In genomic region chr19:39409886-39410619, GRCh38 we compare ENCODE assay signal across 1 cellular context.
A peak's percentile ranks its signal among the peaks of the same experiment; 100 is the strongest.
TF ChIP-seq lines count a peak whose summit lies in the region.

No MANE protein-coding gene starts in this region.

TF ChIP-seq in HepG2, 621 proteins besides CTCF, POLR2A, EP300 and RAD21 (continued from another document and continues in another):
- TF ChIP-seq POLR2G (IDR thresholded peaks at IDR 0.05; ENCODE audit: low read depth, low read length) (peak; percentile 86), NFYC (CRISPR knock-in tag; IDR thresholded peaks at IDR 0.05) (0 out of 2 replicates have a peak, but pooled peaks have one; percentile 21), ARID2 (CRISPR knock-in tag; IDR thresholded peaks at IDR 0.05; ENCODE audit: borderline replicate concordance) (no peak), EZH2 (conservative IDR thresholded peaks at IDR 0.05; ENCODE audit: low read depth, low read length) (no peak), ZNF558 (CRISPR knock-in tag; IDR thresholded peaks at IDR 0.05; ENCODE audit: borderline replicate concordance) (peak; percentile 52; the same call in 1 of the 2 replicates), ZNF605 (CRISPR knock-in tag; IDR thresholded peaks at IDR 0.05) (0 out of 2 replicates have a peak, but pooled peaks have one; percentile 19), ZNF790 (CRISPR knock-in tag; IDR thresholded peaks at IDR 0.05; ENCODE audit: borderline replicate concordance) (peak; percentile 80; the same call in 1 of the 2 replicates), TSC22D2 (CRISPR knock-in tag; IDR thresholded peaks at IDR 0.05; ENCODE audit: borderline replicate concordance) (0 out of 2 replicates have a peak, but pooled peaks have one; percentile 21), TARDBP (CRISPR knock-in tag; IDR thresholded peaks at IDR 0.05) (peak; percentile 49; the same call in 1 of the 2 replicates), ZNF615 (CRISPR knock-in tag; IDR thresholded peaks at IDR 0.05; ENCODE audit: borderline replicate concordance) (no peak), IKZF4 (CRISPR knock-in tag; IDR thresholded peaks at IDR 0.05; ENCODE audit: borderline replicate concordance, low read depth, not compliant biosample characterization) (no peak), ZNF781 (CRISPR knock-in tag; IDR thresholded peaks at IDR 0.05; ENCODE audit: borderline replicate concordance, not compliant biosample characterization) (peak; percentile 31), ZNF768 (CRISPR knock-in tag; IDR thresholded peaks at IDR 0.05) (peak; percentile 23; the same call in 1 of the 2 replicates), RARA (CRISPR knock-in tag; IDR thresholded peaks at IDR 0.05) (peak; percentile 25; the same call in 1 of the 2 replicates), ATF4 (CRISPR knock-in tag; IDR thresholded peaks at IDR 0.05) (no peak), SMYD3 (CRISPR knock-in tag; IDR thresholded peaks at IDR 0.05) (no peak), AGO1 (IDR thresholded peaks at IDR 0.05; ENCODE audit: low read depth, low read length, poor library complexity, severe bottlenecking) (peak; percentile 86), ARID4A (CRISPR knock-in tag; IDR thresholded peaks at IDR 0.05; ENCODE audit: borderline replicate concordance) (0 out of 2 replicates have a peak, but pooled peaks have one; percentile 48), TP53 (CRISPR knock-in tag; conservative IDR thresholded peaks at IDR 0.05) (0 out of 2 replicates have a peak, but pooled peaks have one; percentile 6), HOXA7 (CRISPR knock-in tag; IDR thresholded peaks at IDR 0.05) (no peak), JUNB (CRISPR knock-in tag; IDR thresholded peaks at IDR 0.05; ENCODE audit: borderline replicate concordance) (0 out of 2 replicates have a peak, but pooled peaks have one; percentile 36), PCBP2 (optimal IDR thresholded peaks at IDR 0.05; ENCODE audit: low read depth, low read length, poor library complexity, severe bottlenecking) (peak; percentile 73), ZSCAN29 (CRISPR knock-in tag; conservative IDR thresholded peaks at IDR 0.05) (peak; percentile 84), ZBTB37 (CRISPR knock-in tag; IDR thresholded peaks at IDR 0.05) (no peak), MAX (IDR thresholded peaks at IDR 0.05) (peak; percentile 53; the same call in 1 of the 2 replicates), ZNF44 (CRISPR knock-in tag; IDR thresholded peaks at IDR 0.05) (0 out of 2 replicates have a peak, but pooled peaks have one; percentile 33), ATF5 (CRISPR knock-in tag; IDR thresholded peaks at IDR 0.05; ENCODE audit: low read depth) (0 out of 2 replicates have a peak, but pooled peaks have one; percentile 53), ETV6 (CRISPR knock-in tag; conservative IDR thresholded peaks at IDR 0.05) (0 out of 2 replicates have a peak, but pooled peaks have one; percentile 39), ZBTB34 (CRISPR knock-in tag; IDR thresholded peaks at IDR 0.05) (no peak), REPIN1 (CRISPR knock-in tag; IDR thresholded peaks at IDR 0.05; ENCODE audit: borderline replicate concordance, low read depth) (0 out of 2 replicates have a peak, but pooled peaks have one; percentile 41), ZNF556 (CRISPR knock-in tag; IDR thresholded peaks at IDR 0.05; ENCODE audit: borderline replicate concordance) (0 out of 2 replicates have a peak, but pooled peaks have one; percentile 52), ARHGAP35 (CRISPR knock-in tag; IDR thresholded peaks at IDR 0.05; ENCODE audit: borderline replicate concordance) (peak; percentile 44; the same call in 1 of the 2 replicates), ZNF276 (CRISPR knock-in tag; IDR thresholded peaks at IDR 0.05; ENCODE audit: low read depth) (0 out of 2 replicates have a peak, but pooled peaks have one; percentile 40), UBTF (CRISPR knock-in tag; IDR thresholded peaks at IDR 0.05) (peak; percentile 68; the same call in 1 of the 2 replicates), ZIK1 (CRISPR knock-in tag; IDR thresholded peaks at IDR 0.05; ENCODE audit: borderline replicate concordance, low read depth) (0 out of 2 replicates have a peak, but pooled peaks have one; percentile 73), KAT7 (CRISPR knock-in tag; IDR thresholded peaks at IDR 0.05; ENCODE audit: borderline replicate concordance) (peak; percentile 91; the same call in 1 of the 2 replicates), MEIS1 (CRISPR knock-in tag; IDR thresholded peaks at IDR 0.05; ENCODE audit: borderline replicate concordance) (peak; percentile 47; the same call in 1 of the 2 replicates), PHF8 (CRISPR knock-in tag; IDR thresholded peaks at IDR 0.05) (peak; percentile 52; the same call in 1 of the 2 replicates)
